ENCODE assay signal across 8 cellular contexts in the genomic region with DNA sequence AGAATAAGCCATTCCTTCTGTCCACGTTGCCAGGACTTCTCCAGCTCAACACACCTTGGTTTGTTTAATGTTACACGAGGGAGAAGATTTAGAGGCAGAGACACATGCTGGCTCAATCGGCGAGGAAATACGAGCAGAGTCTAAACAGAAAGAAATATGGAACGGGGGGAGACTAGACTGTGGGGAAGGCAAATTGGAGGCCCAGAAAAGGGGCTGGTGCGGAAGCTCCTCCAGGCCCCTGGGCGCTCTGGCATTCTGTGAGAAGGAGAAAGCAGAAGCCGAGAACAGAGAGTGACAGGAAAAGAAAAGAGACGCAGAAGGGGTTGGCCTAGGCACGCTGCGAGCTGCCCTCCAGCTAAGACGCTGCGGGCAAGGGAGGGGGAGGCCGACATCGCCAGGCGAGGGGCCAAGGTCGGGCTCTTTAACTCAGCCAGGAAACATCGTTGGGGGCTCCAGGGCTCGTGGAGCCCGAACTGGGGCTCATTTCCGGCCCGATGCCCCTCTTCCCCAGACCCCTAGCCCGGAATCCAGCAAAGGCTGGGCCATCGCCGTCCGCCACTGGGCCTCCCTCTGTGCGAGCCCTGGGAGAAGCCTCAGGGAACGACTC. TPM values are rescaled to one million over a fixed set of nuclear protein-coding genes. Genes with fewer than 3 reads are reported as not detected.
DNase-seq lines count a peak whose midpoint lies in the region; ATAC-seq and TF ChIP-seq lines count a peak whose summit lies in the region.

No MANE protein-coding gene starts in this region.

- no peak overlapping the region for H4K91ac ChIP-seq in neuronal stem cell (ENCODE audit: low read depth, low read length, poor library complexity)

- H3K4me3 ChIP-seq in Peyer's patch (peak overlapping the region; percentile 37 to 58 (median 54)), neuronal stem cell (ENCODE audit: low read length in 2 of 2) (peak overlapping the region; percentile 39 to 59)

- peak overlapping the region in 2 of 4 donors; percentile 83 to 93 for H3K27ac ChIP-seq in Peyer's patch
- no peak overlapping the region for H3K27ac ChIP-seq in neuronal stem cell (replicated peaks; ENCODE audit: low read length)

- TF ChIP-seq CTCF in Peyer's patch (IDR thresholded peaks at IDR 0.05): no peak

- TF ChIP-seq POLR2A in Peyer's patch (IDR thresholded peaks at IDR 0.05): no peak

- H2BK120ac ChIP-seq in neuronal stem cell (ENCODE audit: low read depth, low read length): no peak overlapping the region

- no peaks in the 10 kb centered on the region for H3K9me3 ChIP-seq in Peyer's patch
- peaks cover 0 to 5% of the 10 kb centered on the region in 2 donors for H3K9me3 ChIP-seq in neuronal stem cell (replicated peaks in 1 of 2; ENCODE audit: control insufficient read depth in 2 of 2, insufficient read depth in 1 of 2, low read depth in 1 of 2, low read length in 2 of 2)

- H3K27me3 ChIP-seq in Peyer's patch: peaks cover 0 to 46% of the 10 kb centered on the region in 2 donors
- peaks cover 0 to 81% (median 31%) of the 10 kb centered on the region in 3 experiments for H3K27me3 ChIP-seq in neuronal stem cell (ENCODE audit: control insufficient read depth in 3 of 3, insufficient read depth in 3 of 3, low read depth in 1 of 3, low read length in 3 of 3)

- H3K4me1 ChIP-seq in Peyer's patch (peaks cover 0 to 35% (median 7%) of the 10 kb centered on the region in 4 donors), neuronal stem cell (ENCODE audit: control insufficient read depth in 2 of 2, insufficient read depth in 1 of 2, low read depth in 1 of 2, low read length in 2 of 2) (peaks cover 20 to 22% of the 10 kb centered on the region in 2 donors)

- H2BK12ac ChIP-seq in neuronal stem cell (ENCODE audit: low read length): no peak overlapping the region

- peak overlapping the region; percentile 97 for H2AFZ ChIP-seq in neuronal stem cell (ENCODE audit: low read length)

- no peaks in the 10 kb centered on the region for H3K36me3 ChIP-seq in Peyer's patch
- H3K36me3 ChIP-seq in neuronal stem cell (replicated peaks in 1 of 2; ENCODE audit: control insufficient read depth in 2 of 2, insufficient read depth in 2 of 2, low read length in 2 of 2): no peaks in the 10 kb centered on the region

- no peak overlapping the region for H2BK5ac ChIP-seq in neuronal stem cell (ENCODE audit: low read length)

- no peak overlapping the region for H3K9ac ChIP-seq in neuronal stem cell (ENCODE audit: low read depth, low read length, poor library complexity)

- H2BK15ac ChIP-seq in neuronal stem cell (ENCODE audit: low read length): peak overlapping the region; percentile 15

- no peak overlapping the region for H3K14ac ChIP-seq in neuronal stem cell (ENCODE audit: low read length)

- no peak overlapping the region for H2AK5ac ChIP-seq in neuronal stem cell (ENCODE audit: low read depth, low read length)

- no peak overlapping the region for H3K4ac ChIP-seq in neuronal stem cell (ENCODE audit: low read length)

- peak overlapping the region; percentile 27 for H3K18ac ChIP-seq in neuronal stem cell (ENCODE audit: low read length)

- peak; percentile 10 for ATAC-seq in esophagus mucosa

- peak overlapping the region; percentile 6 for H3K23ac ChIP-seq in neuronal stem cell (ENCODE audit: low read depth, low read length, poor library complexity)

- peak overlapping the region; percentile 96 for H3K4me2 ChIP-seq in neuronal stem cell (ENCODE audit: insufficient read depth, low read length, poor library complexity, severe bottlenecking)

- no peak overlapping the region for H4K8ac ChIP-seq in neuronal stem cell (ENCODE audit: low read depth, low read length)

- no CpG with 5 or more reads among the region's 29 CpGs for WGBS in neuronal stem cell (ENCODE audit: extremely low coverage in 2 of 2, insufficient read length in 2 of 2, insufficient replicate concordance in 1 of 2), 2 donors

- H3K79me1 ChIP-seq in neuronal stem cell (ENCODE audit: low read depth, low read length): peaks cover 2% of the 10 kb centered on the region

- DNase-seq in activated CD8-positive, alpha-beta memory T cell treated with anti-CD3 and anti-CD28 coated beads for 24 hours: peak; percentile 77
- no peak for DNase-seq in activated CD8-positive, alpha-beta memory T cell treated with anti-CD3 and anti-CD28 coated beads, Interleukin-2, amount 50 U/mL, for 48 hours
- DNase-seq in Peyer's patch (peak in 2 of 3 donors; percentile 54 to 63), neuronal stem cell (ENCODE audit: low spot score) (no peak), SHP77 treated with DMSO at 0.1 percent for 48 hours (lab: John Stamatoyannopoulos, UW) (no peak), NCI-H2029 (lab: John Stamatoyannopoulos, UW) (no peak), NCI-H2171 (lab: John Stamatoyannopoulos, UW) (no peak)

RNA-seq across cellular contexts. Expression of gene PAX5, which starts 3.2 kb away (rescaled TPM):
- total RNA-seq in Peyer's patch (10 to 100 TPM in 1 of 4 donors, 1 to 10 TPM in 1, under 1 TPM in 1, not detected in 1; 0.95 to 61.9 (median 3.6) TPM), esophagus mucosa (0.44 TPM)
- polyA plus RNA-seq in neuronal stem cell (2013, experiment 1 of 2): not detected
- under 0.01 TPM for polyA plus RNA-seq in neuronal stem cell (2013, experiment 2 of 2)

Comparison
In these comparisons a context has a peak if more than half of its experiments do, and no peak if none do; other contexts are left out.
1. DNase-seq: peak in activated CD8-positive, alpha-beta memory T cell treated with anti-CD3 and anti-CD28 coated beads for 24 hours (single experiment) and Peyer's patch (2 of 3); none in activated CD8-positive, alpha-beta memory T cell treated with anti-CD3 and anti-CD28 coated beads, Interleukin-2, amount 50 U/mL, for 48 hours (single experiment), neuronal stem cell (single experiment), SHP77 treated with DMSO at 0.1 percent for 48 hours (single experiment), NCI-H2029 (single experiment) and NCI-H2171 (single experiment).